In genomic region chr7:44382459-44383300, GRCh38 we compare ENCODE assay signal across 12 cellular contexts. TPM values are rescaled to one million over a fixed set of nuclear protein-coding genes. Genes with fewer than 3 reads are reported as not detected.
DNase-seq lines count a peak whose midpoint lies in the region; ATAC-seq, FAIRE-seq and TF ChIP-seq lines count a peak whose summit lies in the region.
"Had no signal": no experiment of that assay in that cellular context is flagged by ENCODE, and none has a peak within 500 bp of the region (broad histone marks: within the 10 kb centered on the region; RNA-seq: fewer than 3 reads in every experiment).

No MANE protein-coding gene starts in this region.

- ATAC-seq in GM18870 (IDR thresholded peaks at IDR 0.05; ENCODE audit: unreplicated experiment) (no peak), GM18520 (IDR thresholded peaks at IDR 0.05; ENCODE audit: unreplicated experiment) (no peak)
- ATAC-seq: mucosa of descending colon had no signal

- intact Hi-C loops in left ventricle myocardium inferior (cut with micrococcal nuclease): no loop called here
- intact Hi-C loops in uterus (cut with DNase I; ENCODE audit: low total_unique reads): no loop called here

- H3K4me1 ChIP-seq in left ventricle myocardium inferior (peaks cover 35% of the 10 kb centered on the region), uterus (no peaks in the 10 kb centered on the region)

- H3K27ac ChIP-seq in left ventricle myocardium inferior (replicated peaks) (peak overlapping the region; percentile 61), uterus (no peak overlapping the region)
- H3K27ac ChIP-seq: WERI-Rb-1 had no signal

- H3K4me3 ChIP-seq in bronchial epithelial cell (ENCODE audit: low read depth, low read length) (no peak overlapping the region), left ventricle myocardium inferior (no peak overlapping the region), uterus (no peak overlapping the region)
- H3K4me3 ChIP-seq: mucosa of descending colon had no signal

- no peaks in the 10 kb centered on the region for H3K27me3 ChIP-seq in bronchial epithelial cell (ENCODE audit: control insufficient read depth, insufficient read depth, low read length)
- H3K27me3 ChIP-seq in left ventricle myocardium inferior (ENCODE audit: low read depth): no peaks in the 10 kb centered on the region
- H3K27me3 ChIP-seq in uterus: no peaks in the 10 kb centered on the region

- no peaks in the 10 kb centered on the region for H3K9me3 ChIP-seq in left ventricle myocardium inferior (replicated peaks)
- no peaks in the 10 kb centered on the region for H3K9me3 ChIP-seq in uterus
- H3K9me3 ChIP-seq: mucosa of descending colon had no signal

- in situ Hi-C loops in GM13976 (cut with MboI; ENCODE audit: low sequenced_read_pairs, unreplicated experiment): no loop called here

- no peak for TF ChIP-seq POLR2A in uterus (IDR thresholded peaks at IDR 0.05)

- peaks cover 8% of the 10 kb centered on the region for H3K36me3 ChIP-seq in bronchial epithelial cell (ENCODE audit: control insufficient read depth, insufficient read depth, low read length)
- H3K36me3 ChIP-seq in left ventricle myocardium inferior: peaks cover 37% of the 10 kb centered on the region
- no peaks in the 10 kb centered on the region for H3K36me3 ChIP-seq in uterus

- DNase-seq in GM13976 (ENCODE audit: low spot score): peak; percentile 15
- no peak for DNase-seq in bronchial epithelial cell (ENCODE audit: low read depth)
- DNase-seq in left ventricle myocardium inferior: no peak
- DNase-seq in putamen (ENCODE audit: low spot score): peak; percentile 72
- DNase-seq in uterus: no peak
- no peak for DNase-seq in kidney tubule cell (ENCODE audit: low spot score)
- DNase-seq: CD4-positive, CD25-positive, alpha-beta regulatory T cell; mucosa of descending colon; SHP77; WERI-Rb-1 had no signal

- TF ChIP-seq CTCF in GM13976 (IDR thresholded peaks at IDR 0.05; ENCODE audit: borderline replicate concordance, control extremely low read depth, extremely low read depth, insufficient read depth, missing control alignments) (no peak), bronchial epithelial cell (IDR thresholded peaks at IDR 0.05; ENCODE audit: insufficient read depth, low read length, severe bottlenecking) (no peak), left ventricle myocardium inferior (IDR thresholded peaks at IDR 0.05; ENCODE audit: borderline replicate concordance) (no peak), uterus (IDR thresholded peaks at IDR 0.05) (no peak)

- FAIRE-seq in bronchial epithelial cell (lab: Jason Lieb, UNC): peak; percentile 73

RNA-seq across cellular contexts. Expression of gene CAMK2B, which starts 57.3 kb away (rescaled TPM):
- total RNA-seq in bronchial epithelial cell: 0.13 TPM in 1 of 2 replicates, not detected in the other
- 98.0 TPM for total RNA-seq in left ventricle myocardium inferior
- 1 to 10 TPM in 1 of 4 donors, under 1 TPM in 1, not detected in 2; 0.40 to 1.1 TPM for total RNA-seq in uterus
- total RNA-seq: CD4-positive, CD25-positive, alpha-beta regulatory T cell had no signal

Comparison
In these comparisons a context has a peak if more than half of its experiments do, and no peak if none do; other contexts are left out.
1. DNase-seq: peak in GM13976 (single experiment) and putamen (single experiment); none in bronchial epithelial cell (single experiment), left ventricle myocardium inferior (single experiment), uterus (0 of 2) and kidney tubule cell (single experiment).
2. RNA of gene CAMK2B, which starts 57.3 kb away (total RNA-seq): 98.0 TPM in left ventricle myocardium inferior (single experiment); 0.40 to 1.1 TPM in uterus and 0.13 TPM in bronchial epithelial cell; every median in the first group is over 10 times any median in the second.